Comparison of ENCODE assay signal across 1 cellular context in the genomic region with DNA sequence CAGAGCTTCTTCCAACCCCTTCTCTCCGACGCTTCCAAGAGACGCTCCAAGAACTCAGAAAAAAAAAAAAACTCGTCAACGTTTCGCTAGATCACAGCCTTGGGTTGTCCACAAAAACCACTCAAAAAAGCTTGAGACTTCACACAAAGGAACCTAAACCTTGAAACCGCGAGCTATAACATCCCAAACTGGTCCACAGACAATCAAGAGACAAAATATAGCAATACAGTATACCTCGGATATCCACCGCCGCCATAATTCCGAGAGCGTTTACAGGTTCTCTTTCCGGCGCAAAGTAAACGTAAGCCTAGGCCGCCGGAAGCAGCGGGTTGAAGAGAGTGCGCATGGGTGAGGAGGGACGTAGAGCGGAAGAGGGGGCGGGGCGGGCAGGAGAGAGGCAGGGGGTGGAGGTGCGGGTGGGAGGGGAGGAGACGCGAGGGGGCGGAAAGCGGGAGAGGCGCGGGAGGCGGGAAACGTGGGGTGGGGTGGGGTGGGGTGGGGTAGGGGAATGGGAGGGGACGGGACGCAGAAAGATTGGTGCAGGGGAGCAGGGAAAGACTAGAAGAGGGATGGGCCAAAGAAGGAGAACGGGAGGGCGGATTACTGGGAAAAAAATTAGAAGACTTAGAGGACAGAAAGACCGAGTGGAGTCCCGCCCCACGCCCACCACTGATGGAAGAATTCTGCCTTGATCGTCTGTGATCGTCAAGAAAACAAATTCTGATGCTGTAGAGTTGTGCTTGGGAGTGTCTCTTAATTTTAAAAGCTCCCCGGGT.
TF ChIP-seq lines count a peak whose summit lies in the region.

A gene with protein sequence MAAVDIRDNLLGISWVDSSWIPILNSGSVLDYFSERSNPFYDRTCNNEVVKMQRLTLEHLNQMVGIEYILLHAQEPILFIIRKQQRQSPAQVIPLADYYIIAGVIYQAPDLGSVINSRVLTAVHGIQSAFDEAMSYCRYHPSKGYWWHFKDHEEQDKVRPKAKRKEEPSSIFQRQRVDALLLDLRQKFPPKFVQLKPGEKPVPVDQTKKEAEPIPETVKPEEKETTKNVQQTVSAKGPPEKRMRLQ (minus strand): TSS at position 274 of the 776 bp plus-strand sequence. CDS start 18 bp downstream, at position 256.

TF ChIP-seq in HEK293, 187 proteins besides CTCF, POLR2A, EP300 and RAD21 (continued from another document and continues in another):
- TF ChIP-seq PRDM10 (tag by site-specific recombination; IDR thresholded peaks at IDR 0.05) = peak; percentile 88
- TF ChIP-seq KLF1 (tag by site-specific recombination; IDR thresholded peaks at IDR 0.05) = peak; percentile 36; the same call in 1 of the 2 replicates
- TF ChIP-seq, protein P1, sequence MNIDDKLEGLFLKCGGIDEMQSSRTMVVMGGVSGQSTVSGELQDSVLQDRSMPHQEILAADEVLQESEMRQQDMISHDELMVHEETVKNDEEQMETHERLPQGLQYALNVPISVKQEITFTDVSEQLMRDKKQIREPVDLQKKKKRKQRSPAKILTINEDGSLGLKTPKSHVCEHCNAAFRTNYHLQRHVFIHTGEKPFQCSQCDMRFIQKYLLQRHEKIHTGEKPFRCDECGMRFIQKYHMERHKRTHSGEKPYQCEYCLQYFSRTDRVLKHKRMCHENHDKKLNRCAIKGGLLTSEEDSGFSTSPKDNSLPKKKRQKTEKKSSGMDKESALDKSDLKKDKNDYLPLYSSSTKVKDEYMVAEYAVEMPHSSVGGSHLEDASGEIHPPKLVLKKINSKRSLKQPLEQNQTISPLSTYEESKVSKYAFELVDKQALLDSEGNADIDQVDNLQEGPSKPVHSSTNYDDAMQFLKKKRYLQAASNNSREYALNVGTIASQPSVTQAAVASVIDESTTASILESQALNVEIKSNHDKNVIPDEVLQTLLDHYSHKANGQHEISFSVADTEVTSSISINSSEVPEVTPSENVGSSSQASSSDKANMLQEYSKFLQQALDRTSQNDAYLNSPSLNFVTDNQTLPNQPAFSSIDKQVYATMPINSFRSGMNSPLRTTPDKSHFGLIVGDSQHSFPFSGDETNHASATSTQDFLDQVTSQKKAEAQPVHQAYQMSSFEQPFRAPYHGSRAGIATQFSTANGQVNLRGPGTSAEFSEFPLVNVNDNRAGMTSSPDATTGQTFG (tag by site-specific recombination; IDR thresholded peaks at IDR 0.05; ENCODE audit: borderline replicate concordance) = no peak
- peak; percentile 40; the same call in 1 of the 2 replicates for TF ChIP-seq ZXDB (tag by site-specific recombination; IDR thresholded peaks at IDR 0.05)
- TF ChIP-seq ZNF629 (tag by site-specific recombination; IDR thresholded peaks at IDR 0.05) = peak; percentile 72
- TF ChIP-seq, protein P2, sequence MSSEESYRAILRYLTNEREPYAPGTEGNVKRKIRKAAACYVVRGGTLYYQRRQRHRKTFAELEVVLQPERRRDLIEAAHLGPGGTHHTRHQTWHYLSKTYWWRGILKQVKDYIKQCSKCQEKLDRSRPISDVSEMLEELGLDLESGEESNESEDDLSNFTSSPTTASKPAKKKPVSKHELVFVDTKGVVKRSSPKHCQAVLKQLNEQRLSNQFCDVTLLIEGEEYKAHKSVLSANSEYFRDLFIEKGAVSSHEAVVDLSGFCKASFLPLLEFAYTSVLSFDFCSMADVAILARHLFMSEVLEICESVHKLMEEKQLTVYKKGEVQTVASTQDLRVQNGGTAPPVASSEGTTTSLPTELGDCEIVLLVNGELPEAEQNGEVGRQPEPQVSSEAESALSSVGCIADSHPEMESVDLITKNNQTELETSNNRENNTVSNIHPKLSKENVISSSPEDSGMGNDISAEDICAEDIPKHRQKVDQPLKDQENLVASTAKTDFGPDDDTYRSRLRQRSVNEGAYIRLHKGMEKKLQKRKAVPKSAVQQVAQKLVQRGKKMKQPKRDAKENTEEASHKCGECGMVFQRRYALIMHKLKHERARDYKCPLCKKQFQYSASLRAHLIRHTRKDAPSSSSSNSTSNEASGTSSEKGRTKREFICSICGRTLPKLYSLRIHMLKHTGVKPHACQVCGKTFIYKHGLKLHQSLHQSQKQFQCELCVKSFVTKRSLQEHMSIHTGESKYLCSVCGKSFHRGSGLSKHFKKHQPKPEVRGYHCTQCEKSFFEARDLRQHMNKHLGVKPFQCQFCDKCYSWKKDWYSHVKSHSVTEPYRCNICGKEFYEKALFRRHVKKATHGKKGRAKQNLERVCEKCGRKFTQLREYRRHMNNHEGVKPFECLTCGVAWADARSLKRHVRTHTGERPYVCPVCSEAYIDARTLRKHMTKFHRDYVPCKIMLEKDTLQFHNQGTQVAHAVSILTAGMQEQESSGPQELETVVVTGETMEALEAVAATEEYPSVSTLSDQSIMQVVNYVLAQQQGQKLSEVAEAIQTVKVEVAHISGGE (tag by site-specific recombination; conservative IDR thresholded peaks at IDR 0.05; ENCODE audit: low read depth) = peak; percentile 70
- no peak for TF ChIP-seq ZNF19 (tag by site-specific recombination; IDR thresholded peaks at IDR 0.05; ENCODE audit: low read depth)
- TF ChIP-seq ZNF2 (tag by site-specific recombination; IDR thresholded peaks at IDR 0.05) = 0 out of 2 replicates have a peak, but pooled peaks have one; percentile 28
- TF ChIP-seq ZNF140 (tag by site-specific recombination; IDR thresholded peaks at IDR 0.05) = no peak
- TF ChIP-seq ZNF555 (tag by site-specific recombination; conservative IDR thresholded peaks at IDR 0.05) = no peak
- TF ChIP-seq, protein P3, sequence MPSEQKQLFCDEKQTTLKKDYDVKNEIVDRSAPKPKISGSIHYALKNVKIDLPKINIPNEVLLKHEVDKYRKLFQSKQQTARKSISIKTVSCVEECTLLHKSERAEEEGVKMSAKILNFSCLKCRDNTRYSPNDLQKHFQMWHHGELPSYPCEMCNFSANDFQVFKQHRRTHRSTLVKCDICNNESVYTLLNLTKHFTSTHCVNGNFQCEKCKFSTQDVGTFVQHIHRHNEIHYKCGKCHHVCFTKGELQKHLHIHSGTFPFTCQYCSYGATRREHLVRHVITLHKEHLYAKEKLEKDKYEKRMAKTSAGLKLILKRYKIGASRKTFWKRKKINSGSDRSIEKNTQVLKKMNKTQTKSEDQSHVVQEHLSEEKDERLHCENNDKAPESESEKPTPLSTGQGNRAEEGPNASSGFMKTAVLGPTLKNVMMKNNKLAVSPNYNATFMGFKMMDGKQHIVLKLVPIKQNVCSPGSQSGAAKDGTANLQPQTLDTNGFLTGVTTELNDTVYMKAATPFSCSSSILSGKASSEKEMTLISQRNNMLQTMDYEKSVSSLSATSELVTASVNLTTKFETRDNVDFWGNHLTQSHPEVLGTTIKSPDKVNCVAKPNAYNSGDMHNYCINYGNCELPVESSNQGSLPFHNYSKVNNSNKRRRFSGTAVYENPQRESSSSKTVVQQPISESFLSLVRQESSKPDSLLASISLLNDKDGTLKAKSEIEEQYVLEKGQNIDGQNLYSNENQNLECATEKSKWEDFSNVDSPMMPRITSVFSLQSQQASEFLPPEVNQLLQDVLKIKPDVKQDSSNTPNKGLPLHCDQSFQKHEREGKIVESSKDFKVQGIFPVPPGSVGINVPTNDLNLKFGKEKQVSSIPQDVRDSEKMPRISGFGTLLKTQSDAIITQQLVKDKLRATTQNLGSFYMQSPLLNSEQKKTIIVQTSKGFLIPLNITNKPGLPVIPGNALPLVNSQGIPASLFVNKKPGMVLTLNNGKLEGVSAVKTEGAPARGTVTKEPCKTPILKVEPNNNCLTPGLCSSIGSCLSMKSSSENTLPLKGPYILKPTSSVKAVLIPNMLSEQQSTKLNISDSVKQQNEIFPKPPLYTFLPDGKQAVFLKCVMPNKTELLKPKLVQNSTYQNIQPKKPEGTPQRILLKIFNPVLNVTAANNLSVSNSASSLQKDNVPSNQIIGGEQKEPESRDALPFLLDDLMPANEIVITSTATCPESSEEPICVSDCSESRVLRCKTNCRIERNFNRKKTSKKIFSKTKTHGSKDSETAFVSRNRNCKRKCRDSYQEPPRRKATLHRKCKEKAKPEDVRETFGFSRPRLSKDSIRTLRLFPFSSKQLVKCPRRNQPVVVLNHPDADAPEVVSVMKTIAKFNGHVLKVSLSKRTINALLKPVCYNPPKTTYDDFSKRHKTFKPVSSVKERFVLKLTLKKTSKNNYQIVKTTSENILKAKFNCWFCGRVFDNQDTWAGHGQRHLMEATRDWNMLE (tag by site-specific recombination; conservative IDR thresholded peaks at IDR 0.05; ENCODE audit: low read depth) = peak; percentile 73
- peak; percentile 53; the same call in 1 of the 2 replicates for TF ChIP-seq MYNN (tag by site-specific recombination; IDR thresholded peaks at IDR 0.05; ENCODE audit: borderline replicate concordance)
- no peak for TF ChIP-seq ZBTB44 (tag by site-specific recombination; IDR thresholded peaks at IDR 0.05)
- peak; percentile 37; the same call in 1 of the 2 replicates for TF ChIP-seq SP3 (tag by site-specific recombination; IDR thresholded peaks at IDR 0.05)
- TF ChIP-seq YY1 (tag by site-specific recombination; IDR thresholded peaks at IDR 0.05) = peak; percentile 75; the same call in 1 of the 2 replicates
- TF ChIP-seq ZNF585B (tag by site-specific recombination; IDR thresholded peaks at IDR 0.05) = no peak
- TF ChIP-seq, protein P4, sequence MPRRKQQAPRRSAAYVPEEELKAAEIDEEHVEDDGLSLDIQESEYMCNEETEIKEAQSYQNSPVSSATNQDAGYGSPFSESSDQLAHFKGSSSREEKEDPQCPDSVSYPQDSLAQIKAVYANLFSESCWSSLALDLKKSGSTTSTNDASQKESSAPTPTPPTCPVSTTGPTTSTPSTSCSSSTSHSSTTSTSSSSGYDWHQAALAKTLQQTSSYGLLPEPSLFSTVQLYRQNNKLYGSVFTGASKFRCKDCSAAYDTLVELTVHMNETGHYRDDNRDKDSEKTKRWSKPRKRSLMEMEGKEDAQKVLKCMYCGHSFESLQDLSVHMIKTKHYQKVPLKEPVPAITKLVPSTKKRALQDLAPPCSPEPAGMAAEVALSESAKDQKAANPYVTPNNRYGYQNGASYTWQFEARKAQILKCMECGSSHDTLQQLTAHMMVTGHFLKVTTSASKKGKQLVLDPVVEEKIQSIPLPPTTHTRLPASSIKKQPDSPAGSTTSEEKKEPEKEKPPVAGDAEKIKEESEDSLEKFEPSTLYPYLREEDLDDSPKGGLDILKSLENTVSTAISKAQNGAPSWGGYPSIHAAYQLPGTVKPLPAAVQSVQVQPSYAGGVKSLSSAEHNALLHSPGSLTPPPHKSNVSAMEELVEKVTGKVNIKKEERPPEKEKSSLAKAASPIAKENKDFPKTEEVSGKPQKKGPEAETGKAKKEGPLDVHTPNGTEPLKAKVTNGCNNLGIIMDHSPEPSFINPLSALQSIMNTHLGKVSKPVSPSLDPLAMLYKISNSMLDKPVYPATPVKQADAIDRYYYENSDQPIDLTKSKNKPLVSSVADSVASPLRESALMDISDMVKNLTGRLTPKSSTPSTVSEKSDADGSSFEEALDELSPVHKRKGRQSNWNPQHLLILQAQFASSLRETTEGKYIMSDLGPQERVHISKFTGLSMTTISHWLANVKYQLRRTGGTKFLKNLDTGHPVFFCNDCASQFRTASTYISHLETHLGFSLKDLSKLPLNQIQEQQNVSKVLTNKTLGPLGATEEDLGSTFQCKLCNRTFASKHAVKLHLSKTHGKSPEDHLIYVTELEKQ (tag by site-specific recombination; IDR thresholded peaks at IDR 0.05; ENCODE audit: borderline replicate concordance) = no peak
- 0 out of 2 replicates have a peak, but pooled peaks have one; percentile 9 for TF ChIP-seq GLIS1 (tag by site-specific recombination; IDR thresholded peaks at IDR 0.05)
- peak; percentile 42; the same call in 1 of the 2 replicates for TF ChIP-seq ZNF324 (tag by site-specific recombination; IDR thresholded peaks at IDR 0.05)
- TF ChIP-seq EGR2 (tag by site-specific recombination; IDR thresholded peaks at IDR 0.05; ENCODE audit: low read depth) = peak; percentile 23; the same call in 1 of the 2 replicates
- TF ChIP-seq, protein P5, sequence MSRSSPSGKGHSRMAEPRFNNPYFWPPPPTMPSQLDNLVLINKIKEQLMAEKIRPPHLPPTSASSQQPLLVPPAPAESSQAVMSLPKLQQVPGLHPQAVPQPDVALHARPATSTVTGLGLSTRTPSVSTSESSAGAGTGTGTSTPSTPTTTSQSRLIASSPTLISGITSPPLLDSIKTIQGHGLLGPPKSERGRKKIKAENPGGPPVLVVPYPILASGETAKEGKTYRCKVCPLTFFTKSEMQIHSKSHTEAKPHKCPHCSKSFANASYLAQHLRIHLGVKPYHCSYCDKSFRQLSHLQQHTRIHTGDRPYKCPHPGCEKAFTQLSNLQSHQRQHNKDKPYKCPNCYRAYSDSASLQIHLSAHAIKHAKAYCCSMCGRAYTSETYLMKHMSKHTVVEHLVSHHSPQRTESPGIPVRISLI (tag by site-specific recombination; IDR thresholded peaks at IDR 0.05) = peak; percentile 89
- no peak for TF ChIP-seq ZNF211 (tag by site-specific recombination; IDR thresholded peaks at IDR 0.05; ENCODE audit: low read depth)
- no peak for TF ChIP-seq TRIM28 (IDR thresholded peaks at IDR 0.05; ENCODE audit: borderline replicate concordance, low read length)
- TF ChIP-seq ZNF155 (tag by site-specific recombination; IDR thresholded peaks at IDR 0.05) = no peak
- TF ChIP-seq SCRT2 (tag by site-specific recombination; IDR thresholded peaks at IDR 0.05) = 0 out of 2 replicates have a peak, but pooled peaks have one; percentile 62
- TF ChIP-seq KLF9 (tag by site-specific recombination; IDR thresholded peaks at IDR 0.05; ENCODE audit: low read depth) = 0 out of 2 replicates have a peak, but pooled peaks have one; percentile 33
